In genomic region chr14:104378636-104379225, GRCh38 we compare ENCODE assay signal across 25 cellular contexts.
A peak's percentile ranks its signal among the peaks of the same experiment; 100 is the strongest.
DNase-seq lines count a peak whose midpoint lies in the region; ATAC-seq, FAIRE-seq and TF ChIP-seq lines count a peak whose summit lies in the region.
"Had no signal": no experiment of that assay in that cellular context is flagged by ENCODE, and none has a peak within 500 bp of the region (broad histone marks: within the 10 kb centered on the region; RNA-seq: fewer than 3 reads in every experiment).

No MANE protein-coding gene starts in this region.

- H3K9me3 Mint-ChIP-seq in neural progenitor cell = peaks cover 24% of the 10 kb centered on the region

- no peak overlapping the region for H3K4me3 ChIP-seq in HepG2 (replicated peaks in 1 of 3; ENCODE audit: insufficient read depth in 1 of 3, low read depth in 2 of 3, low read length in 3 of 3)
- no peak overlapping the region for H3K4me3 ChIP-seq in right lobe of liver
- H3K4me3 ChIP-seq in neural progenitor cell = no peak overlapping the region
- H3K4me3 ChIP-seq in small intestine (ENCODE audit: low read depth in 1 of 2, low read length in 2 of 2) = no peak overlapping the region
- no peak overlapping the region for H3K4me3 ChIP-seq in lower leg skin (ENCODE audit: low read depth, poor library complexity, severe bottlenecking)
- H3K4me3 ChIP-seq in neuronal stem cell (ENCODE audit: low read length in 2 of 2) = no peak overlapping the region
- H3K4me3 ChIP-seq: BLaER1, MG63, SJSA1 had no signal

- TF ChIP-seq EP300 in HepG2 (IDR thresholded peaks at IDR 0.05; ENCODE audit: low read depth in 2 of 2, low read length in 2 of 2) = no peak
- TF ChIP-seq EP300 in HepG2 (CRISPR knock-in tag; IDR thresholded peaks at IDR 0.05; ENCODE audit: borderline replicate concordance) = no peak

- H3K36me3 ChIP-seq in HepG2 (replicated peaks in 1 of 2; ENCODE audit: control insufficient read depth in 1 of 2, insufficient read depth in 2 of 2, low read length in 2 of 2) (no peaks in the 10 kb centered on the region), right lobe of liver (no peaks in the 10 kb centered on the region), neural progenitor cell (no peaks in the 10 kb centered on the region), small intestine (ENCODE audit: control insufficient read depth in 2 of 2, insufficient read depth in 2 of 2, low read length in 2 of 2) (no peaks in the 10 kb centered on the region), neuronal stem cell (replicated peaks in 1 of 2; ENCODE audit: control insufficient read depth in 2 of 2, insufficient read depth in 2 of 2, low read length in 2 of 2) (no peaks in the 10 kb centered on the region)
- H3K36me3 ChIP-seq: BLaER1, MG63, SJSA1 had no signal

- 19% methylated on average over 8 of the region's 8 CpGs for WGBS in HepG2 (ENCODE audit: low lambda C conversion rate)
- WGBS in right lobe of liver (ENCODE audit: insufficient coverage, low coverage, low lambda C conversion rate, missing lambda C conversion rate) = 46% methylated on average over 4 of the region's 8 CpGs
- WGBS in small intestine, 3 donors = 61 to 67% (median 66%) methylated on average over 8 of the region's 8 CpGs
- 65 to 80% methylated on average over 8 of the region's 8 CpGs for WGBS in lower leg skin, 2 donors
- WGBS in neuronal stem cell (ENCODE audit: extremely low coverage in 2 of 2, insufficient read length in 2 of 2, insufficient replicate concordance in 1 of 2), 2 donors = no CpG with 5 or more reads among the region's 8 CpGs

- intact Hi-C loops in HepG2 (cut with micrococcal nuclease; ENCODE audit: unreplicated experiment) = no loop called here
- intact Hi-C loops in right lobe of liver (cut with DNase I) = no loop called here
- intact Hi-C loops in lower leg skin (cut with DNase I; ENCODE audit: low total_unique reads) = no loop called here

- no peak overlapping the region for H4K91ac ChIP-seq in neuronal stem cell (ENCODE audit: low read depth, low read length, poor library complexity)

- no peak overlapping the region for H2AK5ac ChIP-seq in neuronal stem cell (ENCODE audit: low read depth, low read length)

- TF ChIP-seq POLR2A in HepG2 (IDR thresholded peaks at IDR 0.05; ENCODE audit: insufficient read depth in 1 of 2, low read depth in 2 of 2, low read length in 2 of 2) (no peak), right lobe of liver (IDR thresholded peaks at IDR 0.05) (no peak), lower leg skin (IDR thresholded peaks at IDR 0.05) (no peak)

- in situ Hi-C loops in HepG2 (cut with HindIII; ENCODE audit: extremely low pct_ligation_motif_present, low pct_unique_long_range_greater_than_20kb) = no loop called here

- H3K27me3 Mint-ChIP-seq in neural progenitor cell (ENCODE audit: insufficient read depth, low read depth) = peaks cover 30% of the 10 kb centered on the region
- H3K27me3 Mint-ChIP-seq: CD4-positive, alpha-beta memory T cell had no signal

- H3K4me1 Mint-ChIP-seq in neural progenitor cell = peaks cover 34% of the 10 kb centered on the region
- H3K4me1 Mint-ChIP-seq: CD4-positive, alpha-beta memory T cell had no signal

- H3K4ac ChIP-seq in neuronal stem cell (ENCODE audit: low read length) = no peak overlapping the region

- no peaks in the 10 kb centered on the region for H3F3A ChIP-seq in neural progenitor cell (ENCODE audit: low read depth)

- H3K9ac ChIP-seq in HepG2 (ENCODE audit: insufficient read depth, low read depth, low read length) = no peak overlapping the region
- H3K9ac ChIP-seq in neural progenitor cell = no peak overlapping the region
- no peak overlapping the region for H3K9ac ChIP-seq in neuronal stem cell (ENCODE audit: low read depth, low read length, poor library complexity)
- H3K9ac ChIP-seq: BLaER1 had no signal

- no peak overlapping the region for H3K23ac ChIP-seq in neuronal stem cell (ENCODE audit: low read depth, low read length, poor library complexity)

- no peaks in the 10 kb centered on the region for H3K4me1 ChIP-seq in HepG2 (ENCODE audit: insufficient read depth, low read length)
- no peaks in the 10 kb centered on the region for H3K4me1 ChIP-seq in right lobe of liver
- H3K4me1 ChIP-seq in neural progenitor cell = peaks cover 10% of the 10 kb centered on the region
- H3K4me1 ChIP-seq in small intestine (ENCODE audit: control insufficient read depth in 2 of 2, insufficient read depth in 1 of 2, low read depth in 1 of 2, low read length in 1 of 2) = no peaks in the 10 kb centered on the region
- H3K4me1 ChIP-seq in neuronal stem cell (ENCODE audit: control insufficient read depth in 2 of 2, insufficient read depth in 1 of 2, low read depth in 1 of 2, low read length in 2 of 2) = peaks cover 3 to 9% of the 10 kb centered on the region in 2 donors
- H3K4me1 ChIP-seq: Caco-2, SJSA1 had no signal

- no peak overlapping the region for H2BK120ac ChIP-seq in neuronal stem cell (ENCODE audit: low read depth, low read length)

- no peak overlapping the region for H2BK12ac ChIP-seq in neuronal stem cell (ENCODE audit: low read length)

- peaks cover 2% of the 10 kb centered on the region for H3K36me3 Mint-ChIP-seq in neural progenitor cell

- TF ChIP-seq CTCF in HepG2 (CRISPR knock-in tag; IDR thresholded peaks at IDR 0.05) (no peak), right lobe of liver (IDR thresholded peaks at IDR 0.05) (no peak), neural progenitor cell (IDR thresholded peaks at IDR 0.05) (no peak), lower leg skin (IDR thresholded peaks at IDR 0.05) (no peak)

- CTCF ChIA-PET in HepG2 (lab: Yijun Ruan, JAX; ENCODE audit: low intra/inter-chr PET ratio, low total read pairs) = no interaction called here

- H3K9me3 ChIP-seq in HepG2 (ENCODE audit: low read length) (no peaks in the 10 kb centered on the region), right lobe of liver (no peaks in the 10 kb centered on the region), neural progenitor cell (ENCODE audit: low read depth) (no peaks in the 10 kb centered on the region), small intestine (ENCODE audit: control insufficient read depth, low read depth) (no peaks in the 10 kb centered on the region), neuronal stem cell (replicated peaks in 1 of 2; ENCODE audit: control insufficient read depth in 2 of 2, insufficient read depth in 1 of 2, low read depth in 1 of 2, low read length in 2 of 2) (no peaks in the 10 kb centered on the region)
- H3K9me3 ChIP-seq: MG63, SJSA1 had no signal

- no peak overlapping the region for H2BK5ac ChIP-seq in neuronal stem cell (ENCODE audit: low read length)

- H2AFZ ChIP-seq in HepG2 (ENCODE audit: low read length) = no peak overlapping the region
- H2AFZ ChIP-seq in neural progenitor cell (replicated peaks) = no peak overlapping the region
- H2AFZ ChIP-seq in neuronal stem cell (ENCODE audit: low read length) = no peak overlapping the region

- DNase-seq in DMS79 treated with DMSO at 0.1 percent for 48 hours (lab: John Stamatoyannopoulos, UW) = peak; percentile 24
- DNase-seq in DMS79 (lab: John Stamatoyannopoulos, UW) = no peak
- no peak for DNase-seq in HepG2 (ENCODE audit: low spot score)
- no peak for DNase-seq in right lobe of liver
- peak; percentile 23 for DNase-seq in neural progenitor cell (ENCODE audit: low spot score)
- DNase-seq in small intestine = no peak
- no peak for DNase-seq in lower leg skin (ENCODE audit: low spot score in 2 of 2)
- no peak for DNase-seq in neuronal stem cell (ENCODE audit: low spot score)
- DNase-seq: ACHN; Caco-2; CD4-positive, alpha-beta memory T cell; DMS 273 treated with DMSO at 0.1 percent for 48 hours; H7; HFFc6; MG63; NCI-H1436; NCI-H187 treated with DMSO at 0.1 percent for 48 hours; NCI-H2171 treated with DMSO at 0.1 percent for 48 hours; NCI-H510A; OCI-M1 had no signal

- POLR2A ChIA-PET in HepG2 (lab: Yijun Ruan, JAX) = no interaction called here

- H3K27ac Mint-ChIP-seq in neural progenitor cell = peak overlapping the region; percentile 50
- H3K27ac Mint-ChIP-seq: HFFc6 had no signal

- no peak overlapping the region for H4K8ac ChIP-seq in neuronal stem cell (ENCODE audit: low read depth, low read length)

- H3K4me3 Mint-ChIP-seq in neural progenitor cell = no peak overlapping the region
- H3K4me3 Mint-ChIP-seq: CD4-positive, alpha-beta memory T cell; HFFc6 had no signal

- H4K20me1 ChIP-seq in HepG2 (ENCODE audit: insufficient read depth, low read length) = no peaks in the 10 kb centered on the region
- H4K20me1 ChIP-seq in neural progenitor cell (ENCODE audit: low read depth) = no peaks in the 10 kb centered on the region
- H4K20me1 ChIP-seq: BLaER1 had no signal

- H3K4me2 ChIP-seq in HepG2 (ENCODE audit: low read depth, low read length) (no peak overlapping the region), neural progenitor cell (no peak overlapping the region), neuronal stem cell (ENCODE audit: insufficient read depth, low read length, poor library complexity, severe bottlenecking) (no peak overlapping the region)
- H3K4me2 ChIP-seq: BLaER1 had no signal

- H2BK15ac ChIP-seq in neuronal stem cell (ENCODE audit: low read length) = no peak overlapping the region

- no peaks in the 10 kb centered on the region for H3K79me1 ChIP-seq in neuronal stem cell (ENCODE audit: low read depth, low read length)

- H3K27ac ChIP-seq in HepG2 (ENCODE audit: extremely low read length, insufficient read depth, low read length) = no peak overlapping the region
- no peak overlapping the region for H3K27ac ChIP-seq in right lobe of liver
- no peak overlapping the region for H3K27ac ChIP-seq in neural progenitor cell
- no peak overlapping the region for H3K27ac ChIP-seq in small intestine (ENCODE audit: low read depth in 1 of 2, low read length in 1 of 2)
- H3K27ac ChIP-seq in neuronal stem cell (replicated peaks; ENCODE audit: low read length) = no peak overlapping the region
- H3K27ac ChIP-seq: 22Rv1, BLaER1, SJSA1 had no signal

- ATAC-seq in HepG2 (no peak), right lobe of liver (no peak)

- no peak overlapping the region for H3K14ac ChIP-seq in neuronal stem cell (ENCODE audit: low read length)

- TF ChIP-seq RAD21 in HepG2 (CRISPR knock-in tag; IDR thresholded peaks at IDR 0.05) = no peak

- H3K27me3 ChIP-seq in HepG2 (ENCODE audit: control insufficient read depth in 1 of 2, insufficient read depth in 2 of 2, low read length in 2 of 2) (peaks cover 13 to 69% of the 10 kb centered on the region in 2 experiments), right lobe of liver (no peaks in the 10 kb centered on the region), neural progenitor cell (no peaks in the 10 kb centered on the region), small intestine (ENCODE audit: control insufficient read depth in 2 of 2, insufficient read depth in 2 of 2, low read length in 2 of 2) (peaks cover 0 to 3% of the 10 kb centered on the region in 2 donors), neuronal stem cell (ENCODE audit: control insufficient read depth in 3 of 3, insufficient read depth in 3 of 3, low read depth in 1 of 3, low read length in 3 of 3) (peaks cover 0 to 29% (median 0%) of the 10 kb centered on the region in 3 experiments)
- H3K27me3 ChIP-seq: BLaER1, MG63 had no signal

- H3K79me2 ChIP-seq in HepG2 (ENCODE audit: insufficient read depth, low read length) (no peaks in the 10 kb centered on the region), neural progenitor cell (ENCODE audit: low read depth) (no peaks in the 10 kb centered on the region)

- H3K18ac ChIP-seq in neuronal stem cell (ENCODE audit: low read length) = no peak overlapping the region

- no TSS peak for BruUV-seq in HepG2 (replicated peaks; lab: Mats Ljungman, UMichigan)

- FAIRE-seq in HepG2 (lab: Jason Lieb, UNC) (no peak), small intestine (lab: Jason Lieb, UNC) (no peak)
- FAIRE-seq: GM12891, RCC 7860 had no signal

Comparison
In these comparisons a context has a peak if more than half of its experiments do, and no peak if none do; other contexts are left out.
1. DNase-seq: peak in DMS79 treated with DMSO at 0.1 percent for 48 hours (single experiment) and neural progenitor cell (single experiment); none in DMS79 (single experiment), HepG2 (single experiment), right lobe of liver (0 of 3), small intestine (single experiment), lower leg skin (0 of 2) and neuronal stem cell (single experiment).